9 cellular contexts compared by ENCODE assay signal in genomic region chr13:80399340-80400163, GRCh38. TPM values are rescaled to one million over a fixed set of nuclear protein-coding genes. Genes with fewer than 3 reads are reported as not detected.
DNase-seq lines count a peak whose midpoint lies in the region; ATAC-seq and TF ChIP-seq lines count a peak whose summit lies in the region.
"Had no signal": no experiment of that assay in that cellular context is flagged by ENCODE, and none has a peak within 500 bp of the region (broad histone marks: within the 10 kb centered on the region; RNA-seq: fewer than 3 reads in every experiment).

No MANE protein-coding gene starts in this region.

- no peaks in the 10 kb centered on the region for H3K9me3 ChIP-seq in RWPE2 (ENCODE audit: severe bottlenecking)

- no peak overlapping the region for H3K4me3 ChIP-seq in RWPE2 (ENCODE audit: severe bottlenecking)

- peaks cover 21% of the 10 kb centered on the region for H3K4me1 Mint-ChIP-seq in memory B cell

- TF ChIP-seq CTCF in RWPE2 (IDR thresholded peaks at IDR 0.05; ENCODE audit: poor library complexity, severe bottlenecking): no peak

- peaks cover 3% of the 10 kb centered on the region for H3K4me1 ChIP-seq in RWPE2 (ENCODE audit: insufficient read depth, poor library complexity, severe bottlenecking)

- H3K27ac Mint-ChIP-seq in memory B cell: peak overlapping the region; percentile 89

- H3K36me3 Mint-ChIP-seq in memory B cell: peaks cover 3% of the 10 kb centered on the region

- no peak overlapping the region for H3K27ac ChIP-seq in RWPE2 (ENCODE audit: poor library complexity, severe bottlenecking)

- peak; percentile 61 for ATAC-seq in GM18858 (IDR thresholded peaks at IDR 0.05; ENCODE audit: unreplicated experiment)
- peak; percentile 68 for ATAC-seq in HG02759 (IDR thresholded peaks at IDR 0.05; ENCODE audit: unreplicated experiment)
- peak; percentile 54; the same call in 2 of the 3 replicates for ATAC-seq in RWPE2 (ENCODE audit: low read depth)
- peak; percentile 57 for ATAC-seq in memory B cell (ENCODE audit: low read depth)
- ATAC-seq in HG03135 (IDR thresholded peaks at IDR 0.05; ENCODE audit: unreplicated experiment): no peak

- H3K27me3 Mint-ChIP-seq in memory B cell: no peaks in the 10 kb centered on the region

- peaks cover 4% of the 10 kb centered on the region for H3K9me3 Mint-ChIP-seq in memory B cell

- H3K27me3 ChIP-seq in RWPE2 (ENCODE audit: insufficient read depth, poor library complexity, severe bottlenecking): no peaks in the 10 kb centered on the region

- no peak for DNase-seq in RWPE2 (ENCODE audit: low spot score)
- DNase-seq in memory B cell (ENCODE audit: low spot score in 2 of 2): peak in 1 of 2 donors; percentile 1
- DNase-seq in cortex of kidney (lab: John Stamatoyannopoulos, UW): no peak
- no peak for DNase-seq in HEK293T (ENCODE audit: extremely low spot score)
- no peak for DNase-seq in A172 (ENCODE audit: low spot score)
- DNase-seq: NCI-H1105 treated with DMSO at 0.1 percent for 48 hours had no signal

- H3K36me3 ChIP-seq in RWPE2 (ENCODE audit: low read depth): no peaks in the 10 kb centered on the region

- CTCF ChIA-PET in HEK293T (lab: Yijun Ruan, JAX): interaction anchor here (0.7 to 1.0 kb wide), 2 partner anchors 9 to 228 kb away, joined by 3 to 5 read pairs; no protein-coding TSS in a partner anchor

- peak overlapping the region; percentile 62 for H3K4me3 Mint-ChIP-seq in memory B cell

- POLR2A ChIA-PET in HEK293T (lab: Yijun Ruan, JAX): no interaction called here

TF ChIP-seq in HEK293T, 16 proteins besides CTCF, POLR2A, EP300 and RAD21:
- no peak for TF ChIP-seq BHLHE40 (IDR thresholded peaks at IDR 0.05; ENCODE audit: borderline replicate concordance)
- no peak for TF ChIP-seq FOXA1 (IDR thresholded peaks at IDR 0.05)
- TF ChIP-seq ZNF384 (IDR thresholded peaks at IDR 0.05): no peak
- no peak for TF ChIP-seq SP1 (IDR thresholded peaks at IDR 0.05)
- no peak for TF ChIP-seq L3MBTL2 (conservative IDR thresholded peaks at IDR 0.05)
- no peak for TF ChIP-seq LEF1 (IDR thresholded peaks at IDR 0.05; ENCODE audit: borderline replicate concordance)
- no peak for TF ChIP-seq TARDBP (IDR thresholded peaks at IDR 0.05)
- TF ChIP-seq FOXK2 (IDR thresholded peaks at IDR 0.05): no peak
- TF ChIP-seq ELF4 (IDR thresholded peaks at IDR 0.05): no peak
- no peak for TF ChIP-seq SUZ12 (IDR thresholded peaks at IDR 0.05)
- TF ChIP-seq CTBP1 (IDR thresholded peaks at IDR 0.05; ENCODE audit: borderline replicate concordance): no peak
TF ChIP-seq in HEK293T: peak in this region for 0.

RNA-seq across cellular contexts. Expression of gene SPRY2, which starts 58.6 kb away (rescaled TPM):
- 2.6 and 3.3 TPM in 2 replicates for total RNA-seq in A172 (2014; rRNA removed; shearing (Covaris generic))
